In genomic region chr22:43830931-43831560, GRCh38 we compare ENCODE assay signal across 24 cellular contexts. TPM values are rescaled to one million over a fixed set of nuclear protein-coding genes. Genes with fewer than 3 reads are reported as not detected.
"Had no signal": no experiment of that assay in that cellular context is flagged by ENCODE, and none has a peak within 500 bp of the region (broad histone marks: within the 10 kb centered on the region; RNA-seq: fewer than 3 reads in every experiment).

No MANE protein-coding gene starts in this region.

- H3K36me3 Mint-ChIP-seq: activated naive CD4-positive, alpha-beta T cell treated with anti-CD3 and anti-CD28 coated beads, Interleukin-2, amount 10 ng/mL, durations not matched to agents 7 days and 5 days; naive thymus-derived CD4-positive, alpha-beta T cell had no signal

- H3K36me3 ChIP-seq: cardiac muscle cell, tibial artery had no signal

- H3K9me3 ChIP-seq: body of pancreas, tibial artery had no signal

- H3K9me3 Mint-ChIP-seq: activated B cell treated with CpG ODN at 0.5 μM for 24 hours; activated naive CD4-positive, alpha-beta T cell treated with anti-CD3 and anti-CD28 coated beads, Interleukin-2, amount 10 ng/mL, durations not matched to agents 7 days and 5 days; naive thymus-derived CD4-positive, alpha-beta T cell; neural crest cell; stimulated activated naive CD8-positive, alpha-beta T cell treated with anti-CD3 and anti-CD28 coated beads, Interleukin-15, Interleukin-2, amounts not matched to agents 100 ng/mL and 50 ng/mL, for 24 hours had no signal

- H3K4me3 ChIP-seq: body of pancreas, cardiac muscle cell, lung, tibial artery had no signal

- H3K27ac Mint-ChIP-seq: activated B cell treated with CpG ODN at 0.5 μM for 24 hours; activated CD4-positive, alpha-beta T cell treated with anti-CD3 and anti-CD28 coated beads for 36 hours; activated naive CD4-positive, alpha-beta T cell treated with anti-CD3 and anti-CD28 coated beads, Interleukin-2, amount 10 ng/mL, durations not matched to agents 7 days and 5 days; naive thymus-derived CD4-positive, alpha-beta T cell; stimulated activated naive CD8-positive, alpha-beta T cell treated with anti-CD3 and anti-CD28 coated beads, Interleukin-15, Interleukin-2, amounts not matched to agents 100 ng/mL and 50 ng/mL, for 24 hours; T-helper 17 cell had no signal

- H3K4me3 Mint-ChIP-seq: activated B cell treated with CpG ODN at 0.5 μM for 24 hours; activated CD4-positive, alpha-beta T cell treated with anti-CD3 and anti-CD28 coated beads for 36 hours; activated naive CD4-positive, alpha-beta T cell treated with anti-CD3 and anti-CD28 coated beads, Interleukin-2, amount 10 ng/mL, durations not matched to agents 7 days and 5 days; naive thymus-derived CD4-positive, alpha-beta T cell; neural crest cell; stimulated activated naive CD8-positive, alpha-beta T cell treated with anti-CD3 and anti-CD28 coated beads, Interleukin-15, Interleukin-2, amounts not matched to agents 100 ng/mL and 50 ng/mL, for 24 hours; T-helper 17 cell had no signal

- H3K4me1 Mint-ChIP-seq: activated B cell treated with CpG ODN at 0.5 μM for 24 hours; activated CD4-positive, alpha-beta T cell treated with anti-CD3 and anti-CD28 coated beads for 36 hours; activated naive CD4-positive, alpha-beta T cell treated with anti-CD3 and anti-CD28 coated beads, Interleukin-2, amount 10 ng/mL, durations not matched to agents 7 days and 5 days; T-helper 17 cell had no signal

- H3K4me1 ChIP-seq: body of pancreas, foreskin keratinocyte, tibial artery had no signal

- H3K27ac ChIP-seq: body of pancreas, cardiac muscle cell, foreskin keratinocyte, tibial artery had no signal

- ATAC-seq: activated CD4-positive, alpha-beta T cell treated with anti-CD3 and anti-CD28 coated beads for 36 hours; foreskin keratinocyte; naive thymus-derived CD4-positive, alpha-beta T cell; T-helper 17 cell had no signal

- H3K27me3 ChIP-seq: body of pancreas, cardiac muscle cell, foreskin keratinocyte had no signal

- DNase-seq: activated B cell treated with CpG ODN at 0.5 μM for 24 hours; activated CD4-positive, alpha-beta T cell treated with anti-CD3 and anti-CD28 coated beads for 36 hours; activated CD4-positive, alpha-beta T cell treated with anti-CD3 and anti-CD28 coated beads, Interleukin-2, amount 50 U/mL, for 48 hours; activated CD8-positive, alpha-beta memory T cell treated with anti-CD3 and anti-CD28 coated beads, Interleukin-2, amount 50 U/mL, for 48 hours; activated naive CD4-positive, alpha-beta T cell treated with anti-CD3 and anti-CD28 coated beads, Interleukin-2, amount 10 ng/mL, durations not matched to agents 7 days and 5 days; activated T-cell treated with anti-CD3 and anti-CD28 coated beads, Interleukin-2, amount 50 U/mL, for 48 hours; amygdala; dermis blood vessel endothelial cell; effector CD8-positive, alpha-beta T cell; erythroblast; foreskin keratinocyte; hypothalamus; naive thymus-derived CD4-positive, alpha-beta T cell; occipital lobe; stimulated activated CD4-positive, alpha-beta T cell treated with anti-CD3 and anti-CD28 coated beads, Interleukin-4, amount 100 ng/mL, for 24 hours; SW 1271; T-helper 17 cell had no signal

RNA-seq across cellular contexts. Expression of gene EFCAB6, which starts 18.9 kb away (rescaled TPM):
- total RNA-seq: activated B cell treated with CpG ODN at 0.5 μM for 24 hours had no signal

RNA-seq across cellular contexts. Expression of gene SULT4A1, which starts 31.3 kb away (rescaled TPM):
- total RNA-seq: activated B cell treated with CpG ODN at 0.5 μM for 24 hours; activated CD8-positive, alpha-beta memory T cell treated with anti-CD3 and anti-CD28 coated beads for 36 hours; dermis blood vessel endothelial cell; foreskin keratinocyte; naive thymus-derived CD4-positive, alpha-beta T cell; T-helper 17 cell had no signal
- polyA plus RNA-seq: foreskin keratinocyte; naive thymus-derived CD4-positive, alpha-beta T cell had no signal
